18 cellular contexts compared by ENCODE assay signal in genomic region chr1:51000651-51001050, GRCh38. TPM values are rescaled to one million over a fixed set of nuclear protein-coding genes. Genes with fewer than 3 reads are reported as not detected.
A peak's percentile ranks its signal among the peaks of the same experiment; 100 is the strongest.
DNase-seq lines count a peak whose midpoint lies in the region; ATAC-seq and TF ChIP-seq lines count a peak whose summit lies in the region.
"Had no signal": no experiment of that assay in that cellular context is flagged by ENCODE, and none has a peak within 500 bp of the region (broad histone marks: within the 10 kb centered on the region; RNA-seq: fewer than 3 reads in every experiment).

No MANE protein-coding gene starts in this region.

- no peaks in the 10 kb centered on the region for H3K9me2 ChIP-seq in OCI-LY7 (ENCODE audit: insufficient read depth, low read length)

- no peaks in the 10 kb centered on the region for H3K79me2 ChIP-seq in OCI-LY7 (ENCODE audit: insufficient read depth, low read depth, low read length)

- POLR2A ChIA-PET in OCI-LY7 (lab: Charles Lee), result interaction anchor here (0.5 to 1.7 kb wide), 9 partner anchors 21 to 130 kb away, joined by 3 to 16 read pairs (median 7); partner anchors contain the start of gene CDKN2C

- ATAC-seq in GM18858 (IDR thresholded peaks at IDR 0.05; ENCODE audit: unreplicated experiment) (peak; percentile 35), GM21390 (IDR thresholded peaks at IDR 0.05; ENCODE audit: unreplicated experiment) (peak; percentile 49), HG03045 (IDR thresholded peaks at IDR 0.05; ENCODE audit: unreplicated experiment) (peak; percentile 44)
- ATAC-seq: naive thymus-derived CD8-positive, alpha-beta T cell had no signal

- H4K20me1 ChIP-seq in OCI-LY7 (ENCODE audit: insufficient read depth, low read length), result no peaks in the 10 kb centered on the region

- H3K27ac ChIP-seq in OCI-LY7 (ENCODE audit: low read depth, low read length, poor library complexity, severe bottlenecking), result peak overlapping the region; percentile 90
- H3K27ac ChIP-seq: GM23248 had no signal

- TF ChIP-seq CTCF in OCI-LY7 (conservative IDR thresholded peaks at IDR 0.05; ENCODE audit: low read length), result no peak
- TF ChIP-seq CTCF in lower leg skin (IDR thresholded peaks at IDR 0.05), result no peak

- 52 to 66% methylated on average over 2 of the region's 2 CpGs for WGBS in lower leg skin, 2 donors

- DNase-seq in OCI-LY7 (ENCODE audit: low spot score) (peak; percentile 50), ureter (ENCODE audit: low spot score) (no peak), epidermal melanocyte (ENCODE audit: insufficient read length, low spot score) (no peak), lower leg skin (ENCODE audit: low spot score in 2 of 2) (no peak)
- DNase-seq in activated naive CD4-positive, alpha-beta T cell treated with Interleukin-2 at 50 U/mL for 16 hours, result no peak
- DNase-seq: activated CD4-positive, alpha-beta T cell treated with anti-CD3 and anti-CD28 coated beads for 4 hours; activated gamma-delta T cell; amniotic stem cell; CD4-positive, CD25-positive, alpha-beta regulatory T cell; DMS79; GM23248; islet precursor cell; naive thymus-derived CD8-positive, alpha-beta T cell; posterior cingulate gyrus; T1000 had no signal

- H3K4me3 ChIP-seq in OCI-LY7 (ENCODE audit: low read depth, low read length, poor library complexity, severe bottlenecking) (peak overlapping the region; percentile 53), lower leg skin (ENCODE audit: low read depth, poor library complexity, severe bottlenecking) (no peak overlapping the region)
- H3K4me3 ChIP-seq: GM23248 had no signal

- CTCF ChIA-PET in OCI-LY7 (lab: Charles Lee; ENCODE audit: unreplicated experiment), result interaction anchor here (1.0 kb wide), 1 partner anchor 55 kb away, joined by 3 read pairs; no protein-coding TSS in a partner anchor

- peak overlapping the region; percentile 78 for H3K4me2 ChIP-seq in OCI-LY7 (ENCODE audit: low read length)

- H2AFZ ChIP-seq in OCI-LY7 (ENCODE audit: low read length), result peak overlapping the region; percentile 93
- H2AFZ ChIP-seq: GM23248 had no signal

- H3K4me1 ChIP-seq in OCI-LY7 (ENCODE audit: insufficient read depth, low read length, poor library complexity, severe bottlenecking), result peaks cover 32% of the 10 kb centered on the region

- peaks cover 9% of the 10 kb centered on the region; the same call in 1 of the 2 replicates for H3K9me3 ChIP-seq in OCI-LY7 (ENCODE audit: low read length)

- TF ChIP-seq POLR2A in lower leg skin (IDR thresholded peaks at IDR 0.05), result no peak

- TSS peak; percentile 37 for BruUV-seq in OCI-LY7 (replicated peaks; lab: Mats Ljungman, UMichigan)

- intact Hi-C loops in OCI-LY7 (cut with micrococcal nuclease; ENCODE audit: unreplicated experiment) (loop anchor here (1.0 kb wide), 1 partner anchor 22 kb away; no protein-coding TSS in a partner anchor), lower leg skin (cut with DNase I; ENCODE audit: low total_unique reads) (no loop called here)

- no peaks in the 10 kb centered on the region for H3K36me3 ChIP-seq in OCI-LY7 (ENCODE audit: insufficient read depth, low read length)

RNA-seq across cellular contexts. Expression of gene CDKN2C, which starts 30.6 kb away (rescaled TPM):
- 46.6 and 55.6 TPM in 2 replicates for total RNA-seq in OCI-LY7 (2014; rRNA removed; shearing (Covaris generic))
- total RNA-seq in OCI-LY7 (2022) (71.0 and 81.2 TPM in 2 replicates), ureter (11.0 TPM), lower leg skin (10 to 100 TPM; 10.1 to 20.0 (median 16.2) TPM)

RNA-seq across cellular contexts. Expression of gene FAF1, which starts 40.6 kb away (rescaled TPM):
- total RNA-seq in OCI-LY7 (2014; rRNA removed; shearing (Covaris generic)), result 42.3 and 57.5 TPM in 2 replicates
- total RNA-seq in OCI-LY7 (2022) (113 and 114 TPM in 2 replicates), ureter (80.6 TPM), lower leg skin (10 to 100 TPM; 33.8 to 55.8 (median 45.6) TPM)
